ENCODE assay signal across 9 cellular contexts in genomic region chr3:174397848-174398247, GRCh38.
DNase-seq lines count a peak whose midpoint lies in the region; ATAC-seq and TF ChIP-seq lines count a peak whose summit lies in the region.
"Had no signal": no experiment of that assay in that cellular context is flagged by ENCODE, and none has a peak within 500 bp of the region (broad histone marks: within the 10 kb centered on the region; RNA-seq: fewer than 3 reads in every experiment).

No MANE protein-coding gene starts in this region.

- intact Hi-C loops in ovary (cut with DNase I) = no loop called here

- H3K9me3 ChIP-seq in ovary = no peaks in the 10 kb centered on the region

- H3K27ac ChIP-seq in ovary = no peak overlapping the region

- no peak for ATAC-seq in GM19035 (IDR thresholded peaks at IDR 0.05; ENCODE audit: unreplicated experiment)

- no peak for TF ChIP-seq POLR2A in ovary (IDR thresholded peaks at IDR 0.05)

- no peak for TF ChIP-seq EP300 in ovary (IDR thresholded peaks at IDR 0.05)

- H3K4me3 ChIP-seq in ovary = no peak overlapping the region

- no peaks in the 10 kb centered on the region for H3K4me1 ChIP-seq in ovary (ENCODE audit: insufficient read depth)

- no peaks in the 10 kb centered on the region for H3K27me3 ChIP-seq in ovary

- H3K36me3 ChIP-seq in ovary = no peaks in the 10 kb centered on the region

- peak; percentile 16 for DNase-seq in GM04504 (ENCODE audit: low read depth)
- peak; percentile 9 for DNase-seq in NCI-H524 treated with DMSO at 0.1 percent for 48 hours (lab: John Stamatoyannopoulos, UW)
- DNase-seq in dermis microvascular lymphatic vessel endothelial cell (ENCODE audit: low read depth in 2 of 2) = peak; percentile 2 to 13
- no peak for DNase-seq in ovary
- no peak for DNase-seq in NCI-H1092 treated with DMSO at 0.1 percent for 48 hours (lab: John Stamatoyannopoulos, UW)
- DNase-seq in HuH-7 (ENCODE audit: low spot score) = no peak
- DNase-seq in mucosa of gallbladder (ENCODE audit: low spot score) = no peak
- DNase-seq: activated CD4-positive, CD25-positive, alpha-beta regulatory T cell had no signal

- peak; percentile 25 to 33 (median 28) for TF ChIP-seq CTCF in ovary (IDR thresholded peaks at IDR 0.05)

Comparison
In these comparisons a context has a peak if more than half of its experiments do, and no peak if none do; other contexts are left out.
1. DNase-seq: peak in GM04504 (single experiment), NCI-H524 treated with DMSO at 0.1 percent for 48 hours (single experiment) and dermis microvascular lymphatic vessel endothelial cell (2 of 2); none in ovary (0 of 5), NCI-H1092 treated with DMSO at 0.1 percent for 48 hours (single experiment), HuH-7 (single experiment) and mucosa of gallbladder (single experiment).